In genomic region chr7:138023618-138024333, GRCh38 we compare ENCODE assay signal across 12 cellular contexts. TPM values are rescaled to one million over a fixed set of nuclear protein-coding genes. Genes with fewer than 3 reads are reported as not detected.
A peak's percentile ranks its signal among the peaks of the same experiment; 100 is the strongest.
DNase-seq lines count a peak whose midpoint lies in the region; ATAC-seq, FAIRE-seq and TF ChIP-seq lines count a peak whose summit lies in the region.
"Had no signal": no experiment of that assay in that cellular context is flagged by ENCODE, and none has a peak within 500 bp of the region (broad histone marks: within the 10 kb centered on the region; RNA-seq: fewer than 3 reads in every experiment).

No MANE protein-coding gene starts in this region.

- peak; percentile 95 for FAIRE-seq in GM12878 (lab: Jason Lieb, UNC)

- TF ChIP-seq POLR2A in GM12878 (IDR thresholded peaks at IDR 0.05; ENCODE audit: low read depth, low read length) = no peak

- peaks cover 11% of the 10 kb centered on the region; the same call in 2 of the 3 replicates for H3K9me3 ChIP-seq in GM12878 (replicated peaks; ENCODE audit: control insufficient read depth, insufficient read depth, low read length)
- no peaks in the 10 kb centered on the region for H3K9me3 ChIP-seq in SK-N-SH

- POLR2A ChIA-PET in GM12878 (lab: Charles Lee) = interaction anchor here (0.6 to 2.0 kb wide), 5 partner anchors 24 to 253 kb away, joined by 3 to 10 read pairs (median 4); no protein-coding TSS in a partner anchor
- POLR2A ChIA-PET in SK-N-SH (lab: Yijun Ruan, JAX) = interaction anchor here (0.6 kb wide), 1 partner anchor 17 kb away, joined by 3 read pairs; no protein-coding TSS in a partner anchor

- H3K9me2 ChIP-seq in SK-N-SH = no peaks in the 10 kb centered on the region

- no peaks in the 10 kb centered on the region for H4K20me1 ChIP-seq in GM12878 (ENCODE audit: control insufficient read depth, insufficient read depth)
- H4K20me1 ChIP-seq in SK-N-SH (ENCODE audit: insufficient read depth) = no peaks in the 10 kb centered on the region

- H3K36me3 ChIP-seq in GM12878 (ENCODE audit: control insufficient read depth in 2 of 2, insufficient read depth in 2 of 2, low read length in 1 of 2) (no peaks in the 10 kb centered on the region), SK-N-SH (replicated peaks in 1 of 2; ENCODE audit: control insufficient read depth in 1 of 2, insufficient read depth in 2 of 2, low read length in 1 of 2) (no peaks in the 10 kb centered on the region)
- H3K36me3 ChIP-seq: brain microvascular endothelial cell had no signal

- peak overlapping the region; percentile 33 for H2AFZ ChIP-seq in GM12878 (ENCODE audit: control insufficient read depth, low read depth, low read length)
- H2AFZ ChIP-seq in SK-N-SH (ENCODE audit: low read depth) = no peak overlapping the region

- no peak for TF ChIP-seq EP300 in GM12878 (IDR thresholded peaks at IDR 0.05; ENCODE audit: borderline replicate concordance in 1 of 2, control insufficient read depth in 1 of 2, low read depth in 2 of 2, low read length in 2 of 2)
- TF ChIP-seq EP300 in SK-N-SH (IDR thresholded peaks at IDR 0.05; ENCODE audit: borderline replicate concordance in 1 of 2, low read depth in 1 of 2, low read length in 1 of 2) = no peak

- ATAC-seq in GM21367 (IDR thresholded peaks at IDR 0.05; ENCODE audit: unreplicated experiment) = peak; percentile 78
- ATAC-seq in HG03097 (IDR thresholded peaks at IDR 0.05; ENCODE audit: low FRiP score, unreplicated experiment) = peak; percentile 78
- ATAC-seq in GM12878 = peak; percentile 90

- TF ChIP-seq RAD21 in GM12878 (IDR thresholded peaks at IDR 0.05; ENCODE audit: insufficient read depth, low read depth, low read length) (no peak), SK-N-SH (IDR thresholded peaks at IDR 0.05; ENCODE audit: low read length) (no peak)

- CTCF ChIA-PET in GM12878 (lab: Yijun Ruan, JAX) (interaction anchor here (0.6 to 2.6 kb wide), 15 partner anchors 8 to 715 kb away, joined by 3 to 22 read pairs (median 6); partner anchors contain the start of gene CREB3L2), SK-N-SH (lab: Yijun Ruan, JAX) (interaction anchor here (1.7 to 2.9 kb wide), 3 partner anchors 15 to 120 kb away, joined by 5 to 26 read pairs (median 8); partner anchors contain the start of gene CREB3L2)

- RAD21 ChIA-PET in GM12878 (lab: Charles Lee; ENCODE audit: unreplicated experiment) = interaction anchor here (0.7 to 2.4 kb wide), 18 partner anchors 9 to 715 kb away, joined by 3 to 15 read pairs (median 4); partner anchors contain the start of gene CREB3L2

- H3K79me2 ChIP-seq in GM12878 (ENCODE audit: control insufficient read depth, insufficient read depth, low read length) = no peaks in the 10 kb centered on the region
- H3K79me2 ChIP-seq in SK-N-SH (ENCODE audit: insufficient read depth) = no peaks in the 10 kb centered on the region

- no TSS peak for BruUV-seq in GM12878 (replicated peaks; lab: Mats Ljungman, UMichigan)

- H3K9ac ChIP-seq in GM12878 (ENCODE audit: control insufficient read depth, insufficient read depth, low read length) = no peak overlapping the region
- H3K9ac ChIP-seq in SK-N-SH = no peak overlapping the region

- in situ Hi-C loops in GM12878 (cut with MboI) = no loop called here

- H3K27me3 ChIP-seq in GM12878 (replicated peaks in 1 of 2; ENCODE audit: control insufficient read depth in 2 of 2, insufficient read depth in 2 of 2, low read length in 1 of 2) = no peaks in the 10 kb centered on the region
- H3K27me3 ChIP-seq in SK-N-SH (ENCODE audit: insufficient read depth) = no peaks in the 10 kb centered on the region; the same call in 1 of the 2 replicates
- H3K27me3 ChIP-seq: brain microvascular endothelial cell had no signal

- H3K4me1 ChIP-seq in GM12878 (ENCODE audit: control insufficient read depth, insufficient read depth, low read length) (peaks cover 51% of the 10 kb centered on the region), SK-N-SH (ENCODE audit: control insufficient read depth in 1 of 2, insufficient read depth in 2 of 2, low read depth in 1 of 2, low read length in 1 of 2) (no peaks in the 10 kb centered on the region)

- DNase-seq in DMS53 (lab: John Stamatoyannopoulos, UW) (peak; percentile 20), DMS53 treated with DMSO at 0.1 percent for 48 hours (lab: John Stamatoyannopoulos, UW; ENCODE audit: unreplicated experiment) (no peak), GM12878 (ENCODE audit: low read depth, low spot score) (peak; percentile 61), NCI-H1048 (lab: John Stamatoyannopoulos, UW) (no peak), NCI-H345 treated with DMSO at 0.1 percent for 48 hours (lab: John Stamatoyannopoulos, UW; ENCODE audit: unreplicated experiment) (no peak), SK-N-SH (no peak)
- DNase-seq: brain microvascular endothelial cell had no signal

- no peaks in the 10 kb centered on the region for H3F3A ChIP-seq in SK-N-SH (replicated peaks; ENCODE audit: insufficient read depth)

- H3K27ac ChIP-seq in GM12878 (ENCODE audit: control insufficient read depth, insufficient read depth) = peak overlapping the region; percentile 79
- H3K27ac ChIP-seq in SK-N-SH (ENCODE audit: low read depth in 2 of 2, low read length in 1 of 2) = no peak overlapping the region
- H3K27ac ChIP-seq: brain microvascular endothelial cell had no signal

- SMC1A ChIA-PET in GM12878 (lab: Charles Lee; ENCODE audit: uncharacterized antibody, unreplicated experiment) = interaction anchor here (0.6 to 5.7 kb wide), 20 partner anchors 9 to 978 kb away, joined by 3 to 45 read pairs (median 4); partner anchors contain the start of gene CREB3L2

- H3K4me2 ChIP-seq in GM12878 (ENCODE audit: control insufficient read depth, insufficient read depth) (peak overlapping the region; percentile 76), SK-N-SH (no peak overlapping the region)

- intact Hi-C loops in GM12878 (cut with micrococcal nuclease; ENCODE audit: unreplicated experiment) = no loop called here

- H3K4me3 ChIP-seq in GM12878 (peak overlapping the region; percentile 25; the same call in 1 of the 2 replicates), SK-N-SH (ENCODE audit: low read depth in 2 of 2, low read length in 1 of 2) (no peak overlapping the region)

- no peak for TF ChIP-seq CTCF in GM12878 (IDR thresholded peaks at IDR 0.05 in 2 of 3, conservative IDR thresholded peaks at IDR 0.05 in 1 of 3; ENCODE audit: control insufficient read depth in 2 of 3, extremely low read depth in 1 of 3, insufficient read depth in 1 of 3, low read depth in 3 of 3, low read length in 3 of 3)
- TF ChIP-seq CTCF in SK-N-SH (IDR thresholded peaks at IDR 0.05) = no peak

- 100% methylated on average over 3 of the region's 3 CpGs for WGBS in GM12878 (ENCODE audit: insufficient coverage, insufficient replicate concordance, low lambda C conversion rate, missing lambda C conversion rate)
- 57% methylated on average over 3 of the region's 3 CpGs for WGBS in SK-N-SH (ENCODE audit: low lambda C conversion rate)

TF ChIP-seq in GM12878, 131 proteins besides CTCF, POLR2A, EP300 and RAD21 (continues in another document):
- no peak for TF ChIP-seq ZNF384 (IDR thresholded peaks at IDR 0.05; ENCODE audit: borderline replicate concordance, low read depth, low read length)

TF ChIP-seq in SK-N-SH, 30 proteins besides CTCF, POLR2A, EP300 and RAD21 (continues in another document):
- TF ChIP-seq ELF1 (IDR thresholded peaks at IDR 0.05) (no peak), RXRA (IDR thresholded peaks at IDR 0.05; ENCODE audit: borderline replicate concordance, low read depth) (no peak)

RNA-seq across cellular contexts. Expression of gene CREB3L2, which starts 21.9 kb away (rescaled TPM):
- 131 and 139 TPM in 2 replicates for total RNA-seq in GM12878 (2013; cell fraction: nucleolus; rRNA removed)
- total RNA-seq in GM12878 (2014; rRNA removed) (13.3 and 16.7 TPM in 2 replicates), GM12878 (2014; rRNA removed; fragmentation: Illumina TruSeq; extraction: Trizol) (17.9 and 18.0 TPM in 2 replicates), GM12878 (2021) (65.2 and 67.1 TPM in 2 replicates)
- polyA plus RNA-seq in GM12878 (2011; ENCODE audit: low read depth) = 21.3 TPM
- polyA plus RNA-seq in GM12878 (2011; rRNA removed) (21.5 and 34.9 TPM in 2 replicates), GM12878 (2014; fragmentation: Illumina TruSeq; extraction: Trizol) (34.5 and 38.4 TPM in 2 replicates), GM12878 (2014; fragmentation: Nextera tagmentation; extraction: Ambion mirVana) (1 to 10 TPM; 6.4 to 8.1 TPM), GM12878 (2014; rRNA removed) (21.8 and 29.4 TPM in 2 replicates), GM12878 (2016; fragmentation: Nextera tagmentation; extraction: Ambion mirVana) (10 to 100 TPM; 30.5 to 37.1 TPM), SK-N-SH (2012; rRNA removed) (22.9 and 23.5 TPM in 2 replicates)
- polyA plus RNA-seq in GM12878 (2011; cell fraction: cytosol; rRNA removed) = 25.6 and 30.7 TPM in 2 replicates
- polyA plus RNA-seq in GM12878 (2011; cell fraction: nucleus; rRNA removed) = 27.1 and 30.9 TPM in 2 replicates
- 26.7 and 29.0 TPM in 2 replicates for polyA plus RNA-seq in GM12878 (2012)
- polyA minus RNA-seq in GM12878 (2011; rRNA and poly(A)+ RNA removed) = 43.1 and 49.2 TPM in 2 replicates
- 20.9 and 21.9 TPM in 2 replicates for polyA minus RNA-seq in GM12878 (2011; cell fraction: cytosol; rRNA and poly(A)+ RNA removed)
- 34.6 and 56.4 TPM in 2 replicates for polyA minus RNA-seq in GM12878 (2011; cell fraction: nucleus; rRNA and poly(A)+ RNA removed)
- polyA plus RNA-seq in SK-N-SH (2012; cell fraction: cytosol; rRNA removed) = 22.5 and 24.7 TPM in 2 replicates
- 14.7 and 18.0 TPM in 2 replicates for polyA plus RNA-seq in SK-N-SH (2012; cell fraction: nucleus; rRNA removed)

RNA-seq across cellular contexts. Expression of gene AKR1D1, which starts 52.5 kb away (rescaled TPM):
- not detected in 2 replicates for total RNA-seq in GM12878 (2013; cell fraction: nucleolus; rRNA removed)
- total RNA-seq in GM12878 (2014; rRNA removed) (not detected in 2 replicates), GM12878 (2014; rRNA removed; fragmentation: Illumina TruSeq; extraction: Trizol) (not detected in 2 replicates), GM12878 (2021) (not detected in 2 replicates)
- not detected for polyA plus RNA-seq in GM12878 (2011; ENCODE audit: low read depth)
- polyA plus RNA-seq in GM12878 (2011; rRNA removed) (not detected in 2 replicates), GM12878 (2014; fragmentation: Illumina TruSeq; extraction: Trizol) (not detected in 2 replicates), GM12878 (2014; fragmentation: Nextera tagmentation; extraction: Ambion mirVana) (under 1 TPM in 1 of 2 experiments, not detected in 1; 0.34 TPM), GM12878 (2014; rRNA removed) (0.13 TPM in 1 of 2 replicates, not detected in the other), GM12878 (2016; fragmentation: Nextera tagmentation; extraction: Ambion mirVana) (under 1 TPM in 1 of 2 experiments, not detected in 1; 0.09 TPM), SK-N-SH (2012; rRNA removed) (not detected in 2 replicates)
- polyA plus RNA-seq in GM12878 (2011; cell fraction: cytosol; rRNA removed) = not detected in 2 replicates
- polyA plus RNA-seq in GM12878 (2011; cell fraction: nucleus; rRNA removed) = not detected in 2 replicates
- polyA plus RNA-seq in GM12878 (2012) = not detected in 2 replicates
- not detected in 2 replicates for polyA minus RNA-seq in GM12878 (2011; rRNA and poly(A)+ RNA removed)
- polyA minus RNA-seq in GM12878 (2011; cell fraction: cytosol; rRNA and poly(A)+ RNA removed) = not detected in 2 replicates
- polyA minus RNA-seq in GM12878 (2011; cell fraction: nucleus; rRNA and poly(A)+ RNA removed) = not detected in 2 replicates
- polyA plus RNA-seq in SK-N-SH (2012; cell fraction: cytosol; rRNA removed) = not detected in 2 replicates
- polyA plus RNA-seq in SK-N-SH (2012; cell fraction: nucleus; rRNA removed) = not detected in 2 replicates
- total RNA-seq: fibroblast of villous mesenchyme, mononuclear cell had no signal
- polyA plus RNA-seq: IgD-negative memory B cell had no signal

Comparison
In these comparisons a context has a peak if more than half of its experiments do, and no peak if none do; other contexts are left out.
1. DNase-seq: peak in DMS53 (single experiment) and GM12878 (single experiment); none in DMS53 treated with DMSO at 0.1 percent for 48 hours (single experiment), NCI-H1048 (single experiment), NCI-H345 treated with DMSO at 0.1 percent for 48 hours (single experiment) and SK-N-SH (single experiment).
2. Peak in every context shown above with its lines, with median percentiles within 50 percentile points of each other: ATAC-seq.